Comparison of ENCODE assay signal across 8 cellular contexts in genomic region chr5:79464695-79465332, GRCh38. TPM values are rescaled to one million over a fixed set of nuclear protein-coding genes. Genes with fewer than 3 reads are reported as not detected.
DNase-seq lines count a peak whose midpoint lies in the region; ATAC-seq and TF ChIP-seq lines count a peak whose summit lies in the region.

No MANE protein-coding gene starts in this region.

- ATAC-seq in foreskin keratinocyte (peak; percentile 49), GM18861 (IDR thresholded peaks at IDR 0.05; ENCODE audit: unreplicated experiment) (no peak), GM21423 (IDR thresholded peaks at IDR 0.05; ENCODE audit: unreplicated experiment) (no peak), GM18498 (IDR thresholded peaks at IDR 0.05; ENCODE audit: unreplicated experiment) (no peak)

- TF ChIP-seq CTCF in foreskin keratinocyte (conservative IDR thresholded peaks at IDR 0.05): peak; percentile 80

- H3K4me3 ChIP-seq in HUES48 (ENCODE audit: low read depth, low read length): no peak overlapping the region
- H3K4me3 ChIP-seq in rectal smooth muscle tissue (ENCODE audit: low read length): peak overlapping the region; percentile 10

- H3K4me1 ChIP-seq in HUES48 (ENCODE audit: control insufficient read depth, insufficient read depth, low read length) (peaks cover 19% of the 10 kb centered on the region), foreskin keratinocyte (no peaks in the 10 kb centered on the region), rectal smooth muscle tissue (ENCODE audit: control insufficient read depth, insufficient read depth, low read length) (no peaks in the 10 kb centered on the region)

- no peak overlapping the region for H3K9ac ChIP-seq in HUES48 (ENCODE audit: low read depth, low read length)
- H3K9ac ChIP-seq in rectal smooth muscle tissue (ENCODE audit: low read length): no peak overlapping the region

- H3K36me3 ChIP-seq in HUES48 (ENCODE audit: control insufficient read depth, insufficient read depth, low read length): no peaks in the 10 kb centered on the region
- no peaks in the 10 kb centered on the region for H3K36me3 ChIP-seq in rectal smooth muscle tissue (ENCODE audit: control insufficient read depth, insufficient read depth, low read length)

- no peaks in the 10 kb centered on the region for H3K27me3 ChIP-seq in HUES48 (ENCODE audit: control insufficient read depth, insufficient read depth, low read length)
- H3K27me3 ChIP-seq in foreskin keratinocyte: no peaks in the 10 kb centered on the region
- no peaks in the 10 kb centered on the region for H3K27me3 ChIP-seq in rectal smooth muscle tissue (ENCODE audit: control insufficient read depth, insufficient read depth, low read length)

- H3K27ac ChIP-seq in HUES48 (ENCODE audit: low read depth, low read length) (peak overlapping the region; percentile 12), foreskin keratinocyte (no peak overlapping the region), rectal smooth muscle tissue (ENCODE audit: low read depth, low read length) (no peak overlapping the region)

- DNase-seq in D341Med (ENCODE audit: low spot score) (peak; percentile 41), SK-N-DZ (ENCODE audit: low spot score) (peak; percentile 16), foreskin keratinocyte (peak in 1 of 2 donors; percentile 18)

- no peaks in the 10 kb centered on the region for H3K9me3 ChIP-seq in HUES48 (ENCODE audit: control insufficient read depth, insufficient read depth, low read length)

RNA-seq across cellular contexts. Expression of gene HOMER1, which starts 49.1 kb away (rescaled TPM):
- polyA plus RNA-seq in SK-N-DZ (2014; cell fraction: cytosol; rRNA removed): 5.9 and 7.5 TPM in 2 replicates
- 4.1 and 7.0 TPM in 2 replicates for polyA plus RNA-seq in SK-N-DZ (2014; cell fraction: nucleus; rRNA removed)
- total RNA-seq in foreskin keratinocyte: 13.0 and 17.4 TPM in 2 replicates
- 2.0 and 2.9 TPM in 2 replicates for polyA plus RNA-seq in foreskin keratinocyte
